Comparison of ENCODE assay signal across 1 cellular context in the genomic region with DNA sequence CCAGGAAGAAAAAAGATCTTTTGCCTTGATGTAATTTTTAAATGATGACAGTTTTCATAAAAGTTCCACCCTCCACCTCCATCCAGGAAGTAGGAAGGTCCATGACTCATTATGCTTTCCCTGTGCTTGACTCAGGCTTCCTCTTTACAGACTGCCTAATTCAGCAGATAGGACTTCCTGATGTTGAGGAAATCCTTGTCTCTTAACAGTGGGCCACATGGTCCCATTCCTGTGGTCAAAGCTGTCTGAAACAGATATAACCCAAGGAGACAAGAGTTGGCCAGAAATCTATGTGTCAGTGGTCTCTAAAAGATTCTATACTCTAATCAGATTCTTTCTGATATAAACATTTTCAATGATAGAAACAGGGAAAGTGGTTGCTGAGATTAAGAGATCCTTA.
TF ChIP-seq lines count a peak whose summit lies in the region.

No MANE protein-coding gene starts in this region.

TF ChIP-seq in WTC11, 78 proteins besides CTCF, POLR2A, EP300 and RAD21 (continued from another document):
- TF ChIP-seq, protein P1, sequence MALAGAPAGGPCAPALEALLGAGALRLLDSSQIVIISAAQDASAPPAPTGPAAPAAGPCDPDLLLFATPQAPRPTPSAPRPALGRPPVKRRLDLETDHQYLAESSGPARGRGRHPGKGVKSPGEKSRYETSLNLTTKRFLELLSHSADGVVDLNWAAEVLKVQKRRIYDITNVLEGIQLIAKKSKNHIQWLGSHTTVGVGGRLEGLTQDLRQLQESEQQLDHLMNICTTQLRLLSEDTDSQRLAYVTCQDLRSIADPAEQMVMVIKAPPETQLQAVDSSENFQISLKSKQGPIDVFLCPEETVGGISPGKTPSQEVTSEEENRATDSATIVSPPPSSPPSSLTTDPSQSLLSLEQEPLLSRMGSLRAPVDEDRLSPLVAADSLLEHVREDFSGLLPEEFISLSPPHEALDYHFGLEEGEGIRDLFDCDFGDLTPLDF (CRISPR knock-in tag; IDR thresholded peaks at IDR 0.05), result no peak
- TF ChIP-seq, protein P2, sequence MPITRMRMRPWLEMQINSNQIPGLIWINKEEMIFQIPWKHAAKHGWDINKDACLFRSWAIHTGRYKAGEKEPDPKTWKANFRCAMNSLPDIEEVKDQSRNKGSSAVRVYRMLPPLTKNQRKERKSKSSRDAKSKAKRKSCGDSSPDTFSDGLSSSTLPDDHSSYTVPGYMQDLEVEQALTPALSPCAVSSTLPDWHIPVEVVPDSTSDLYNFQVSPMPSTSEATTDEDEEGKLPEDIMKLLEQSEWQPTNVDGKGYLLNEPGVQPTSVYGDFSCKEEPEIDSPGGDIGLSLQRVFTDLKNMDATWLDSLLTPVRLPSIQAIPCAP (CRISPR knock-in tag; IDR thresholded peaks at IDR 0.05), result no peak
- TF ChIP-seq PRRX2 (CRISPR knock-in tag; IDR thresholded peaks at IDR 0.05) (no peak), RELA (CRISPR knock-in tag; IDR thresholded peaks at IDR 0.05; ENCODE audit: borderline replicate concordance) (no peak), HMGA2 (CRISPR knock-in tag; IDR thresholded peaks at IDR 0.05) (no peak)
- TF ChIP-seq, protein P3, sequence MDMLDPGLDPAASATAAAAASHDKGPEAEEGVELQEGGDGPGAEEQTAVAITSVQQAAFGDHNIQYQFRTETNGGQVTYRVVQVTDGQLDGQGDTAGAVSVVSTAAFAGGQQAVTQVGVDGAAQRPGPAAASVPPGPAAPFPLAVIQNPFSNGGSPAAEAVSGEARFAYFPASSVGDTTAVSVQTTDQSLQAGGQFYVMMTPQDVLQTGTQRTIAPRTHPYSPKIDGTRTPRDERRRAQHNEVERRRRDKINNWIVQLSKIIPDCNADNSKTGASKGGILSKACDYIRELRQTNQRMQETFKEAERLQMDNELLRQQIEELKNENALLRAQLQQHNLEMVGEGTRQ (CRISPR knock-in tag; IDR thresholded peaks at IDR 0.05), result no peak
